ENCODE assay signal across 22 cellular contexts in the genomic region with DNA sequence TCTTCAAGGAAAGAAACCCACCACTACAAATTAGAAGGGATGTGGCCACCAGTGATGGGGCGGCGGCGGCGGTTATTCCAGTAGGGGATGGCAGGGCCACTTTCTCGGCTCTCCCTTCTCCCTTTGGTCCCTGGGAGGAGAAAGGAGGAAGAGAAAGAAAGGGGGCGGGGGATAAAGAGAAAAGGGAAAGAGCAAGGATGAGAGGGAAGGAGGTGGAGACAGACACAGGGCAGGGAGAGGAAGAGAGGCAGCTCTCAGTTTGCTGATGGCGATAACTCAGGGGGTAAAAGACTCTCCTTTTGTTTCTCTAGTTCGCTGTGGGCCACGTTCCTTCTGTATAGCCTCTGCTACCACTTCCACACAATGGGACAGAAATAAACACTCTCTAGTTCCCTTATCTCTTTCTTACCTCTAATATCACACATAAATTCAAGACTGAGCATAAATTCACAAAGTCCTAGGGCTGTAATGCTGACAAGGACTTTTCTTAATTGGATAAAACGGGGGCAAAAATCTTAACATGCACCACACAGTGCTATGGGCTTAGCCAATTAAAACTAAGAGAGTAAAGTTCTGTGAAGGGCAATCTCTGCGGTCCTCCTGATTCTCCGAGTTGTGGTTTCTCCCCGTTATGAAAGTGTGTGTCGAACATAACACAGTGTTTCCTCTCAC.
"Had no signal": no experiment of that assay in that cellular context is flagged by ENCODE, and none has a peak within 500 bp of the region (broad histone marks: within the 10 kb centered on the region; RNA-seq: fewer than 3 reads in every experiment).

No MANE protein-coding gene starts in this region.

- H3K27me3 Mint-ChIP-seq: activated B cell treated with CpG ODN at 0.5 μM for 24 hours; activated CD4-positive, alpha-beta T cell treated with anti-CD3 and anti-CD28 coated beads, Interleukin-2, amount 10 ng/mL, durations not matched to agents 24 days and 14 days; activated naive CD8-positive, alpha-beta T cell treated with anti-CD3 and anti-CD28 coated beads, Interleukin-2, amount 10 ng/mL, durations not matched to agents 7 days and 5 days; brain; progenitor cell of endocrine pancreas had no signal

- H3K36me3 Mint-ChIP-seq: natural killer cell had no signal

- H3K27ac Mint-ChIP-seq: activated B cell treated with CpG ODN at 0.5 μM for 24 hours; activated naive CD8-positive, alpha-beta T cell treated with anti-CD3 and anti-CD28 coated beads, Interleukin-2, amount 10 ng/mL, durations not matched to agents 7 days and 5 days; activated T-cell treated with anti-CD3 and anti-CD28 coated beads, Interleukin-2, amount 50 U/mL, for 72 hours; natural killer cell; progenitor cell of endocrine pancreas had no signal

- H3K4me3 ChIP-seq: left lung, right atrium auricular region, skin epidermis, tibial nerve, uterus had no signal

- H3K4me1 Mint-ChIP-seq: activated B cell treated with CpG ODN at 0.5 μM for 24 hours; activated naive CD8-positive, alpha-beta T cell treated with anti-CD3 and anti-CD28 coated beads, Interleukin-2, amount 10 ng/mL, durations not matched to agents 7 days and 5 days; brain; natural killer cell had no signal

- H3K36me3 ChIP-seq: uterus had no signal

- H3K9me3 Mint-ChIP-seq: activated B cell treated with CpG ODN at 0.5 μM for 24 hours; activated CD4-positive, alpha-beta T cell treated with anti-CD3 and anti-CD28 coated beads, Interleukin-2, amount 10 ng/mL, durations not matched to agents 24 days and 14 days; activated naive CD8-positive, alpha-beta T cell treated with anti-CD3 and anti-CD28 coated beads, Interleukin-2, amount 10 ng/mL, durations not matched to agents 7 days and 5 days; activated T-cell treated with anti-CD3 and anti-CD28 coated beads, Interleukin-2, amount 50 U/mL, for 72 hours; brain; natural killer cell had no signal

- H3K4me1 ChIP-seq: left lung, right atrium auricular region, tibial nerve, uterus had no signal

- H3K27me3 ChIP-seq: left lung, right atrium auricular region, tibial nerve, uterus had no signal

- DNase-seq: activated B cell treated with CpG ODN at 0.5 μM for 24 hours; activated CD4-positive, alpha-beta T cell treated with anti-CD3 and anti-CD28 coated beads, Interleukin-2, amount 10 ng/mL, durations not matched to agents 24 days and 14 days; activated CD8-positive, alpha-beta memory T cell treated with anti-CD3 and anti-CD28 coated beads, Interleukin-2, amount 50 U/mL, for 48 hours; activated gamma-delta T cell treated with Interleukin-2 at 50 U/mL for 16 hours; activated naive CD8-positive, alpha-beta T cell treated with anti-CD3 and anti-CD28 coated beads, Interleukin-2, amount 10 ng/mL, durations not matched to agents 7 days and 5 days; activated T-cell treated with anti-CD3 and anti-CD28 coated beads, Interleukin-2, amount 50 U/mL, for 72 hours; dermis blood vessel endothelial cell; erythroblast; hippocampal formation; left lung; natural killer cell; stimulated activated CD4-positive, alpha-beta T cell treated with anti-CD3 and anti-CD28 coated beads, Interleukin-15, amount 100 ng/mL, for 24 hours; stimulated activated CD4-positive, alpha-beta T cell treated with anti-CD3 and anti-CD28 coated beads, Interleukin-4, amount 100 ng/mL, for 1 hour; stimulated activated naive CD4-positive, alpha-beta T cell; uterus had no signal

- H3K27ac ChIP-seq: left lung, right atrium auricular region, skin epidermis, tibial nerve, uterus had no signal

- H3K4me3 Mint-ChIP-seq: activated B cell treated with CpG ODN at 0.5 μM for 24 hours; activated CD4-positive, alpha-beta T cell treated with anti-CD3 and anti-CD28 coated beads, Interleukin-2, amount 10 ng/mL, durations not matched to agents 24 days and 14 days; activated naive CD8-positive, alpha-beta T cell treated with anti-CD3 and anti-CD28 coated beads, Interleukin-2, amount 10 ng/mL, durations not matched to agents 7 days and 5 days; activated T-cell treated with anti-CD3 and anti-CD28 coated beads, Interleukin-2, amount 50 U/mL, for 72 hours; brain; natural killer cell had no signal

- FAIRE-seq: kidney, TTC549 had no signal

- H3K9me3 ChIP-seq: left lung, right atrium auricular region, tibial nerve, uterus had no signal

- ATAC-seq: activated T-cell treated with anti-CD3 and anti-CD28 coated beads, Interleukin-2, amount 50 U/mL, for 72 hours; left lung; natural killer cell had no signal
